Comparison of ENCODE assay signal across 9 cellular contexts in the genomic region with DNA sequence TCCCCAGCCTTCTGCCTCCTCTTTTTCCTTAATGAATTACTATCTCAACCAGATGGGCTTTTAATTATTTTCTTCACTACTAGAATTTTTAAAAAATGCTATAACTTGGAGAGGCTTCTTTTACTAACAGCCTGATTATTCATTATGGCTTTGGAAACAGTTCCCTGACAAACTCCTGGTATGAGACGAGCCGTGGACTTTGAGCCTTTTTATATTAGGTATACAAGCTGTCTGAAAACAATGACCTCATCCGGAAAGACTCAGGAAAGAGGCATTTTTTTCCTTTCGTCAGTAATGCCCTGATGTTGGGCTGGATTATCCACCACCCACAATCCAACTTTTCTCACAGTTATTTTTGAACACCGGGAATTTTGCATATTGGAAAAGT. TPM values are rescaled to one million over a fixed set of nuclear protein-coding genes. Genes with fewer than 3 reads are reported as not detected.
A peak's percentile ranks its signal among the peaks of the same experiment; 100 is the strongest.
DNase-seq lines count a peak whose midpoint lies in the region; TF ChIP-seq lines count a peak whose summit lies in the region.
"Had no signal": no experiment of that assay in that cellular context is flagged by ENCODE, and none has a peak within 500 bp of the region (broad histone marks: within the 10 kb centered on the region; RNA-seq: fewer than 3 reads in every experiment).

No MANE protein-coding gene starts in this region.

- WGBS in esophagus muscularis mucosa = 16% methylated on average over 5 of the region's 5 CpGs

- peaks cover 2 to 4% (median 2%) of the 10 kb centered on the region in 3 donors for H3K27me3 Mint-ChIP-seq in immature natural killer cell (ENCODE audit: low read depth in 3 of 3)

- POLR2A ChIA-PET in AG04450 (lab: Yijun Ruan, JAX) = interaction anchor here (0.6 kb wide), 1 partner anchor 83 kb away, joined by 4 read pairs; no protein-coding TSS in a partner anchor

- H3K9me3 Mint-ChIP-seq in immature natural killer cell = no peaks in the 10 kb centered on the region

- CTCF ChIA-PET in AG04450 (lab: Charles Lee) = interaction anchor here (0.9 kb wide), 1 partner anchor 18 kb away, joined by 6 read pairs; no protein-coding TSS in a partner anchor

- TF ChIP-seq CTCF in AG04450 (IDR thresholded peaks at IDR 0.05; ENCODE audit: low read depth, low read length) (no peak), Peyer's patch (IDR thresholded peaks at IDR 0.05) (no peak), esophagus muscularis mucosa (IDR thresholded peaks at IDR 0.05) (no peak)

- intact Hi-C loops in esophagus muscularis mucosa (cut with DNase I) = no loop called here

- H3K36me3 Mint-ChIP-seq in immature natural killer cell = no peaks in the 10 kb centered on the region

- H3K27ac Mint-ChIP-seq in immature natural killer cell = no peak overlapping the region

- H3K4me3 Mint-ChIP-seq in immature natural killer cell = no peak overlapping the region

- H3K4me3 ChIP-seq in AG04450 (ENCODE audit: low read depth, low read length) = no peak overlapping the region
- H3K4me3 ChIP-seq in Peyer's patch = peak overlapping the region in 2 of 4 donors; percentile 9 to 17
- H3K4me3 ChIP-seq in esophagus muscularis mucosa = peak overlapping the region; percentile 34 to 45 (median 37)

- H3K4me1 ChIP-seq in Peyer's patch (peaks cover 0 to 33% (median 0%) of the 10 kb centered on the region in 4 donors), esophagus muscularis mucosa (peaks cover 38 to 52% (median 40%) of the 10 kb centered on the region in 4 donors)

- H3K27ac ChIP-seq in AG04450 (ENCODE audit: low read depth, low read length) = no peak overlapping the region
- H3K27ac ChIP-seq in Peyer's patch = peak overlapping the region; percentile 3 to 84 (median 48)
- H3K27ac ChIP-seq in esophagus muscularis mucosa (replicated peaks in 1 of 4) = peak overlapping the region; percentile 47 to 75 (median 60)

- H3K4me1 Mint-ChIP-seq in immature natural killer cell = no peaks in the 10 kb centered on the region

- H3K9me3 ChIP-seq in AG04450 (ENCODE audit: control insufficient read depth, insufficient read depth, low read length) = no peaks in the 10 kb centered on the region
- H3K9me3 ChIP-seq in Peyer's patch = no peaks in the 10 kb centered on the region
- H3K9me3 ChIP-seq in esophagus muscularis mucosa = no peaks in the 10 kb centered on the region

- H3K36me3 ChIP-seq in Peyer's patch = no peaks in the 10 kb centered on the region
- no peaks in the 10 kb centered on the region for H3K36me3 ChIP-seq in esophagus muscularis mucosa

- TF ChIP-seq POLR2A in Peyer's patch (IDR thresholded peaks at IDR 0.05) (no peak), esophagus muscularis mucosa (IDR thresholded peaks at IDR 0.05; ENCODE audit: low read depth) (no peak)

- DNase-seq in AG04450 (ENCODE audit: low read depth, low spot score) (peak; percentile 39), Peyer's patch (peak in 1 of 3 donors; percentile 55), esophagus muscularis mucosa (ENCODE audit: extremely low spot score) (no peak), myocyte (ENCODE audit: low read depth) (peak; percentile 59), DMS114 treated with DMSO at 0.1 percent for 48 hours (lab: John Stamatoyannopoulos, UW; ENCODE audit: unreplicated experiment) (no peak), GM19238 (ENCODE audit: insufficient read length, low spot score) (no peak), immature natural killer cell (no peak)
- no peak for DNase-seq in activated CD4-positive, alpha-beta T cell treated with anti-CD3 and anti-CD28 coated beads, Interleukin-2, amount 50 U/mL, for 4 hours
- DNase-seq: central memory CD4-positive, alpha-beta T cell had no signal

- H3K27me3 ChIP-seq in AG04450 (ENCODE audit: control insufficient read depth, insufficient read depth, low read length) = no peaks in the 10 kb centered on the region
- no peaks in the 10 kb centered on the region for H3K27me3 ChIP-seq in Peyer's patch
- no peaks in the 10 kb centered on the region for H3K27me3 ChIP-seq in esophagus muscularis mucosa

- no peak for TF ChIP-seq EP300 in esophagus muscularis mucosa (IDR thresholded peaks at IDR 0.05)

RNA-seq across cellular contexts. Expression of gene ABLIM1, which starts 26.7 kb away (rescaled TPM):
- polyA plus RNA-seq in AG04450 (2011; rRNA removed) = 6.1 and 6.4 TPM in 2 replicates
- polyA minus RNA-seq in AG04450 (2011; rRNA and poly(A)+ RNA removed) = 16.7 and 19.4 TPM in 2 replicates
- 100 to 1,000 TPM in 3 of 4 donors, 10 to 100 TPM in 1; 91.6 to 145 (median 121) TPM for total RNA-seq in Peyer's patch
- 100 to 1,000 TPM in 3 of 4 donors, 10 to 100 TPM in 1; 83.1 to 145 (median 120) TPM for total RNA-seq in esophagus muscularis mucosa
- 19.0 and 21.2 TPM in 2 replicates for total RNA-seq in myocyte
- 18.2 TPM for polyA plus RNA-seq in myocyte (2012)
- polyA plus RNA-seq in immature natural killer cell = 100 to 1,000 TPM in 1 of 3 donors, 10 to 100 TPM in 2; 66.2 to 121 (median 74.1) TPM

Comparison
In these comparisons a context has a peak if more than half of its experiments do, and no peak if none do; other contexts are left out.
1. DNase-seq: peak in AG04450 (single experiment) and myocyte (single experiment); none in esophagus muscularis mucosa (single experiment), DMS114 treated with DMSO at 0.1 percent for 48 hours (single experiment), activated CD4-positive, alpha-beta T cell treated with anti-CD3 and anti-CD28 coated beads, Interleukin-2, amount 50 U/mL, for 4 hours (0 of 2), GM19238 (single experiment) and immature natural killer cell (0 of 3).